In the genomic region with DNA sequence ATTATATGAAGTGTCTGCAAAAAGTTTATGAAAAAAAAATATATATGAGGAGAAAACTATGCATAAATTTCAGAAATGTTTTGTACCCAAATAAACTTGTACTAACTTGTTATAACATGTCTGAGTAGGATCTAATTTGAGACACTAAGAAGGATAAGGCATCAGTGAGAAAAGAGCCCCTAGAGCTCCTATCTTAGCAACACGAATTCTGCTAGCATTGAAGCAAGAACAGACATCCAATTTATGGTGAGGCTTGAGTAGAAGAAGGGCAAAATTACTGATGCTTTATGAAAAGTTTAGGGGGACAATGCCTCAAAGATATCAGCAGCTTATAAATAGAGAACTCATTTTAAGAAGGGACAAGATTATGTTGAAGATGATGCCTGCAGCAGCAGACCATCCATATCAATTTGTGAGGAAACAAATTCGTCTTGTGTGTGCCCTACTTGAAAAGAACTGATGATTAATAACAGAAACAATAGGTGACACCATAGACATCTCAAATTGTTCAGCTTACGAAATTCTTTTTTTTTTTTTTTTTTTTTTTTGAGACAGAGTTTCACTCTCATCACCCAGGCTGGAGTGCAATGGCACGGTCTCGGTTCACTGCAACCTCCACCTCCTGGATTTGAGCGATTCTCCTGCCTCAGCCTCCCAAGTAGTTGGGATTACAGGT, we compare ENCODE assay signal across 1 cellular context.
TF ChIP-seq lines count a peak whose summit lies in the region.

No MANE protein-coding gene starts in this region.

TF ChIP-seq in GM12878, 131 proteins besides CTCF, POLR2A, EP300 and RAD21:
- no peak for TF ChIP-seq SMARCA5 (IDR thresholded peaks at IDR 0.05)
- TF ChIP-seq ZNF384 (IDR thresholded peaks at IDR 0.05; ENCODE audit: borderline replicate concordance, low read depth, low read length): peak; percentile 43; the same call in 1 of the 2 replicates
